ENCODE assay signal across 8 cellular contexts in genomic region chr11:102109896-102110760, GRCh38. TPM values are rescaled to one million over a fixed set of nuclear protein-coding genes. Genes with fewer than 3 reads are reported as not detected.
DNase-seq lines count a peak whose midpoint lies in the region; ATAC-seq and TF ChIP-seq lines count a peak whose summit lies in the region.

YAP1 (plus strand) TSS chr11:102110447; CDS start chr11:102110849, 402 bp downstream.

- peaks cover 8% of the 10 kb centered on the region for H3K4me1 Mint-ChIP-seq in activated CD4-positive, alpha-beta T cell treated with anti-CD3 and anti-CD28 coated beads, Interleukin-2, amount 10 ng/mL, durations not matched to agents 24 days and 14 days

- intact Hi-C loops in activated CD4-positive, alpha-beta T cell treated with anti-CD3 and anti-CD28 coated beads, Interleukin-2, amount 10 ng/mL, durations not matched to agents 24 days and 14 days (cut with micrococcal nuclease), result loop anchor here (2.0 to 10.0 kb wide), 2 partner anchors 155 to 195 kb away; partner anchors contain the start of gene CEP126
- intact Hi-C loops in colonic mucosa (cut with DNase I), result no loop called here
- intact Hi-C loops in left colon (cut with DNase I, micrococcal nuclease), result no loop called here

- ATAC-seq in left colon, result peak; percentile 84

- no peaks in the 10 kb centered on the region for H3K27me3 ChIP-seq in HAP-1 (ENCODE audit: low read depth)
- H3K27me3 ChIP-seq in MG63, result no peaks in the 10 kb centered on the region
- H3K27me3 ChIP-seq in colonic mucosa, result no peaks in the 10 kb centered on the region

- H3K27ac ChIP-seq in colonic mucosa, result peak within 1 kb of the TSS; percentile 96

- H3K4me1 ChIP-seq in HAP-1, result peaks cover 26% of the 10 kb centered on the region
- no peaks in the 10 kb centered on the region for H3K4me1 ChIP-seq in colonic mucosa

- peak within 1 kb of the TSS; percentile 76 for H3K27ac Mint-ChIP-seq in activated CD4-positive, alpha-beta T cell treated with anti-CD3 and anti-CD28 coated beads, Interleukin-2, amount 10 ng/mL, durations not matched to agents 24 days and 14 days

- H3K4me3 ChIP-seq in HAP-1, result peak within 1 kb of the TSS; percentile 80
- peak within 1 kb of the TSS; percentile 88 for H3K4me3 ChIP-seq in MG63
- peak within 1 kb of the TSS; percentile 78 for H3K4me3 ChIP-seq in colonic mucosa

- H3K9me3 ChIP-seq in HAP-1, result no peaks in the 10 kb centered on the region
- H3K9me3 ChIP-seq in MG63, result no peaks in the 10 kb centered on the region
- H3K9me3 ChIP-seq in colonic mucosa, result no peaks in the 10 kb centered on the region

- in situ Hi-C loops in HAP-1 (cut with MboI; ENCODE audit: low sequenced_read_pairs), result no loop called here

- peak within 1 kb of the TSS; percentile 87 to 91 for H3K9ac ChIP-seq in colonic mucosa (ENCODE audit: low read depth in 2 of 2, low read length in 2 of 2)

- peak; percentile 78 for DNase-seq in GM04503 (ENCODE audit: low read depth)
- peak; percentile 91 to 93 for DNase-seq in HAP-1 (ENCODE audit: low spot score in 2 of 2)
- DNase-seq in MG63, result peak; percentile 98
- DNase-seq in activated CD4-positive, alpha-beta T cell treated with anti-CD3 and anti-CD28 coated beads, Interleukin-2, amount 10 ng/mL, durations not matched to agents 24 days and 14 days, result peak; percentile 90
- peak; percentile 87 for DNase-seq in colonic mucosa
- DNase-seq in left colon, result peak; percentile 89 to 91
- peak; percentile 4 to 42 for DNase-seq in stimulated activated CD4-positive, alpha-beta T cell treated with anti-CD3 and anti-CD28 coated beads, Interleukin-1b, Interleukin-23, amount 100 ng/mL, for 1 hour (ENCODE audit: low read depth in 2 of 2)
- no peak for DNase-seq in NCI-H1436 treated with DMSO at 0.1 percent for 48 hours (lab: John Stamatoyannopoulos, UW)

- no peak for TF ChIP-seq CTCF in colonic mucosa (IDR thresholded peaks at IDR 0.05)

- peak within 1 kb of the TSS; percentile 98 for H3K4me3 Mint-ChIP-seq in activated CD4-positive, alpha-beta T cell treated with anti-CD3 and anti-CD28 coated beads, Interleukin-2, amount 10 ng/mL, durations not matched to agents 24 days and 14 days

- H3K27me3 Mint-ChIP-seq in activated CD4-positive, alpha-beta T cell treated with anti-CD3 and anti-CD28 coated beads, Interleukin-2, amount 10 ng/mL, durations not matched to agents 24 days and 14 days, result peaks cover 50% of the 10 kb centered on the region

- no peaks in the 10 kb centered on the region for H3K36me3 ChIP-seq in HAP-1 (replicated peaks)
- H3K36me3 ChIP-seq in MG63, result peaks cover 11% of the 10 kb centered on the region
- no peaks in the 10 kb centered on the region for H3K36me3 ChIP-seq in colonic mucosa

- H3K9me3 Mint-ChIP-seq in activated CD4-positive, alpha-beta T cell treated with anti-CD3 and anti-CD28 coated beads, Interleukin-2, amount 10 ng/mL, durations not matched to agents 24 days and 14 days, result peaks cover 2% of the 10 kb centered on the region

- H3K36me3 Mint-ChIP-seq in activated CD4-positive, alpha-beta T cell treated with anti-CD3 and anti-CD28 coated beads, Interleukin-2, amount 10 ng/mL, durations not matched to agents 24 days and 14 days (ENCODE audit: low read depth), result peaks cover 2% of the 10 kb centered on the region

RNA-seq across cellular contexts. Expression of gene YAP1, which starts in this region (rescaled TPM):
- total RNA-seq in MG63 (2014; rRNA removed; shearing (Covaris generic); ENCODE audit: low replicate concordance), result 19.3 and 28.6 TPM in 2 replicates
- not detected in 2 replicates for total RNA-seq in activated CD4-positive, alpha-beta T cell treated with anti-CD3 and anti-CD28 coated beads, Interleukin-2, amount 10 ng/mL, durations not matched to agents 24 days and 14 days
- total RNA-seq in colonic mucosa (10 to 100 TPM; 43.9 to 71.7 TPM), left colon (10 to 100 TPM; 46.2 to 49.1 TPM)

Comparison
In these comparisons a context has a peak if more than half of its experiments do, and no peak if none do; other contexts are left out.
1. RNA of gene YAP1 (total RNA-seq): 43.9 to 71.7 TPM in colonic mucosa, 46.2 to 49.1 TPM in left colon and 19.3 to 28.6 TPM in MG63; not detected in activated CD4-positive, alpha-beta T cell treated with anti-CD3 and anti-CD28 coated beads, Interleukin-2, amount 10 ng/mL, durations not matched to agents 24 days and 14 days; every median in the first group is over 10 times any median in the second.
2. Peak in DNase-seq in activated CD4-positive, alpha-beta T cell treated with anti-CD3 and anti-CD28 coated beads, Interleukin-2, amount 10 ng/mL, durations not matched to agents 24 days and 14 days; RNA of the gene not detected or under 1 TPM.
3. Peak in every context shown above with its lines, with median percentiles within 50 percentile points of each other: H3K4me3 ChIP-seq.